ENCODE assay signal across 37 cellular contexts in genomic region chr20:24007758-24008157, GRCh38. TPM values are rescaled to one million over a fixed set of nuclear protein-coding genes. Genes with fewer than 3 reads are reported as not detected.
"Had no signal": no experiment of that assay in that cellular context is flagged by ENCODE, and none has a peak within 500 bp of the region (broad histone marks: within the 10 kb centered on the region; RNA-seq: fewer than 3 reads in every experiment).

No MANE protein-coding gene starts in this region.

- H3K36me3 ChIP-seq: adrenal gland, ascending aorta, brain microvascular endothelial cell, breast epithelium had no signal

- DNase-seq: activated effector memory CD4-positive, alpha-beta T cell treated with anti-CD3 and anti-CD28 coated beads, Interleukin-2, amount 50 U/mL, for 16 hours; activated effector memory CD4-positive, alpha-beta T cell treated with Interleukin-2 at 50 U/mL for 16 hours; activated gamma-delta T cell; activated gamma-delta T cell treated with Interleukin-2 at 50 U/mL for 16 hours; activated naive CD4-positive, alpha-beta T cell; activated naive CD4-positive, alpha-beta T cell treated with anti-CD3 and anti-CD28 coated beads for 36 hours; activated naive CD4-positive, alpha-beta T cell treated with anti-CD3 and anti-CD28 coated beads, Interleukin-2, amount 10 ng/mL, durations not matched to agents 7 days and 5 days; activated naive CD4-positive, alpha-beta T cell treated with anti-CD3 and anti-CD28 coated beads, Interleukin-2, amount 50 U/mL, for 16 hours; activated naive CD4-positive, alpha-beta T cell treated with Interleukin-2 at 50 U/mL for 16 hours; activated naive CD8-positive, alpha-beta T cell treated with anti-CD3 and anti-CD28 coated beads for 36 hours; activated naive CD8-positive, alpha-beta T cell treated with anti-CD3 and anti-CD28 coated beads, Interleukin-2, amount 10 ng/mL, durations not matched to agents 7 days and 5 days; activated naive CD8-positive, alpha-beta T cell treated with anti-CD3 and anti-CD28 coated beads, Interleukin-2, amount 50 U/mL, for 24 hours; activated T-cell treated with anti-CD3 and anti-CD28 coated beads for 4 hours; activated T-cell treated with anti-CD3 and anti-CD28 coated beads, Interleukin-2, amount 50 U/mL, for 1 hour; activated T-cell treated with anti-CD3 and anti-CD28 coated beads, Interleukin-2, amount 50 U/mL, for 24 hours; activated T-cell treated with anti-CD3 and anti-CD28 coated beads, Interleukin-2, amount 50 U/mL, for 4 hours; activated T-cell treated with anti-CD3 and anti-CD28 coated beads, Interleukin-2, amount 50 U/mL, for 48 hours; activated T-cell treated with anti-CD3 and anti-CD28 coated beads, Interleukin-2, amount 50 U/mL, for 72 hours; adrenal gland; amniotic stem cell; amygdala; aorta; body of pancreas; brain microvascular endothelial cell; central memory CD4-positive, alpha-beta T cell; cerebellar nuclear complex had no signal

- H3K27me3 ChIP-seq: adrenal gland, ascending aorta, body of pancreas, brain microvascular endothelial cell had no signal

- H3K27ac ChIP-seq: adrenal gland, ascending aorta, body of pancreas, brain microvascular endothelial cell, breast epithelium had no signal

- H3K9me3 ChIP-seq: adrenal gland, ascending aorta, body of pancreas, breast epithelium had no signal

- H3K4me1 ChIP-seq: adrenal gland, ascending aorta, body of pancreas, breast epithelium had no signal

- ATAC-seq: activated naive CD4-positive, alpha-beta T cell treated with anti-CD3 and anti-CD28 coated beads, Interleukin-2, amount 50 U/mL, for 72 hours; activated naive CD8-positive, alpha-beta T cell treated with anti-CD3 and anti-CD28 coated beads, Interleukin-2, amount 50 U/mL, for 24 hours; activated T-cell treated with anti-CD3 and anti-CD28 coated beads, Interleukin-2, amount 50 U/mL, for 4 hours; activated T-cell treated with anti-CD3 and anti-CD28 coated beads, Interleukin-2, amount 50 U/mL, for 72 hours; activated T-helper 17 cell treated with anti-CD3 and anti-CD28 coated beads, Interleukin-2, amount 50 U/mL, for 72 hours; body of pancreas had no signal

- H3K4me3 ChIP-seq: adrenal gland, ascending aorta, body of pancreas, breast epithelium had no signal

RNA-seq across cellular contexts. Expression of gene GGTLC1, which starts 19.2 kb away (rescaled TPM):
- total RNA-seq: activated naive CD4-positive, alpha-beta T cell treated with anti-CD3 and anti-CD28 coated beads for 36 hours; activated naive CD4-positive, alpha-beta T cell treated with anti-CD3 and anti-CD28 coated beads, Interleukin-2, amount 50 U/mL, for 72 hours; activated naive CD8-positive, alpha-beta T cell treated with anti-CD3 and anti-CD28 coated beads for 36 hours; activated naive CD8-positive, alpha-beta T cell treated with anti-CD3 and anti-CD28 coated beads, Interleukin-2, amount 10 ng/mL, durations not matched to agents 7 days and 5 days; activated T-cell treated with anti-CD3 and anti-CD28 coated beads, Interleukin-2, amount 50 U/mL, for 4 hours; activated T-cell treated with anti-CD3 and anti-CD28 coated beads, Interleukin-2, amount 50 U/mL, for 72 hours; activated T-helper 1 cell treated with anti-CD3 and anti-CD28 coated beads, Interleukin-12 subunit alpha, Interleukin-12 subunit beta, Interleukin-2, Interleukin-4 antibody, amounts not matched to agents 30 ng/mL and 10 ng/mL and 1 ng/mL, durations not matched to agents 14 hours and 24 hours and 36 hours; activated T-helper 17 cell treated with anti-CD3 and anti-CD28 coated beads, Interleukin-2, amount 50 U/mL, for 72 hours; activated T-helper 2 cell treated with anti-CD3 and anti-CD28 coated beads, Interferon-gamma antibody, Interleukin-2, Interleukin-4, amounts not matched to agents 10 μg/mL and 5 μg/mL and 100 μg/mL, durations not matched to agents 14 hours and 24 hours and 36 hours; aorta; ascending aorta; astrocyte; breast epithelium; bronchial epithelial cell; cardiac septum; cerebellum; chondrocyte had no signal
- polyA plus RNA-seq: adrenal gland, aorta had no signal
